Comparison of ENCODE assay signal across 8 cellular contexts in genomic region chr9:19184144-19184917, GRCh38. TPM values are rescaled to one million over a fixed set of nuclear protein-coding genes. Genes with fewer than 3 reads are reported as not detected.
DNase-seq lines count a peak whose midpoint lies in the region; ATAC-seq and TF ChIP-seq lines count a peak whose summit lies in the region.

No MANE protein-coding gene starts in this region.

- peak overlapping the region; percentile 88; the same call in 1 of the 2 replicates for H2AFZ ChIP-seq in GM23338

- no peak for TF ChIP-seq CTCF in GM23338 (conservative IDR thresholded peaks at IDR 0.05; ENCODE audit: low read depth in 2 of 2)

- no peak overlapping the region for H3K27ac ChIP-seq in GM23338 (ENCODE audit: low read depth)

- DNase-seq in ELF-1 (ENCODE audit: low read depth, low spot score), result peak; percentile 52
- peak; percentile 15 for DNase-seq in GM23338 (ENCODE audit: low spot score)
- peak; percentile 76 for DNase-seq in LoVo (ENCODE audit: low spot score)
- peak; percentile 68 to 74 for DNase-seq in activated CD4-positive, alpha-beta T cell treated with anti-CD3 and anti-CD28 coated beads, Interleukin-2, amount 50 U/mL, for 4 hours
- DNase-seq in dermis microvascular lymphatic vessel endothelial cell (ENCODE audit: low read depth in 2 of 2), result peak; percentile 90 to 97
- peak; percentile 11 to 16 for DNase-seq in memory B cell (ENCODE audit: low spot score in 2 of 2)
- DNase-seq in stimulated activated CD8-positive, alpha-beta memory T cell treated with anti-CD3 and anti-CD28 coated beads, Interleukin-12 subunit alpha, Interleukin-12 subunit beta, amount 100 ng/mL, for 4 hours (ENCODE audit: low read depth), result peak; percentile 68
- DNase-seq in NCI-H1417 (lab: John Stamatoyannopoulos, UW), result no peak

- H3F3A ChIP-seq in GM23338 (replicated peaks; ENCODE audit: low read depth), result no peaks in the 10 kb centered on the region

- H3K9me3 Mint-ChIP-seq in GM23338 (no peaks in the 10 kb centered on the region), memory B cell (no peaks in the 10 kb centered on the region)

- H3K27me3 Mint-ChIP-seq in GM23338 (ENCODE audit: insufficient read depth, low read depth, poor library complexity) (no peaks in the 10 kb centered on the region), memory B cell (no peaks in the 10 kb centered on the region)

- no peaks in the 10 kb centered on the region for H3K79me2 ChIP-seq in GM23338 (replicated peaks; ENCODE audit: insufficient read depth)

- H3K4me2 ChIP-seq in GM23338, result no peak overlapping the region

- 0 out of 2 replicates have a peak, but pooled peaks cover 5% of the 10 kb centered on the region for H3K9me2 ChIP-seq in GM23338 (ENCODE audit: insufficient read depth)

- peak overlapping the region; percentile 80; the same call in 1 of the 2 replicates for H3K27ac Mint-ChIP-seq in GM23338
- H3K27ac Mint-ChIP-seq in memory B cell, result peak overlapping the region; percentile 83

- no peaks in the 10 kb centered on the region for H3K27me3 ChIP-seq in GM23338 (ENCODE audit: insufficient read depth)

- H3K36me3 ChIP-seq in GM23338 (ENCODE audit: insufficient read depth), result no peaks in the 10 kb centered on the region

- H3K4me3 ChIP-seq in GM23338, result no peak overlapping the region

- H4K20me1 ChIP-seq in GM23338 (replicated peaks; ENCODE audit: insufficient read depth), result no peaks in the 10 kb centered on the region

- H3K36me3 Mint-ChIP-seq in GM23338 (ENCODE audit: low read depth), result no peaks in the 10 kb centered on the region
- H3K36me3 Mint-ChIP-seq in memory B cell, result peaks cover 2% of the 10 kb centered on the region

- no peak overlapping the region for H3K4me3 Mint-ChIP-seq in GM23338
- H3K4me3 Mint-ChIP-seq in memory B cell, result no peak overlapping the region

- H3K4me1 Mint-ChIP-seq in GM23338 (peaks cover 15% of the 10 kb centered on the region), memory B cell (peaks cover 6% of the 10 kb centered on the region)

- peak; percentile 70 for ATAC-seq in GM23338
- peak; percentile 98 for ATAC-seq in memory B cell (ENCODE audit: low read depth)

- peaks cover 16% of the 10 kb centered on the region for H3K4me1 ChIP-seq in GM23338 (ENCODE audit: insufficient read depth)

TF ChIP-seq in GM23338, 12 proteins besides CTCF, POLR2A, EP300 and RAD21:
- TF ChIP-seq ETS1 (IDR thresholded peaks at IDR 0.05) (no peak), NANOG (IDR thresholded peaks at IDR 0.05; ENCODE audit: borderline replicate concordance) (no peak), ZNF114 (CRISPR knock-in tag; IDR thresholded peaks at IDR 0.05) (no peak)

RNA-seq across cellular contexts. Expression of gene DENND4C, which starts 46.2 kb away (rescaled TPM):
- 30.8 and 43.7 TPM in 2 replicates for total RNA-seq in GM23338 (2014; rRNA removed; shearing (Covaris generic))
- 5.2 and 6.4 TPM in 2 replicates for polyA plus RNA-seq in GM23338 (2016; fragmentation: Nextera tagmentation; extraction: Ambion mirVana)
- 66.8 and 93.1 TPM in 2 replicates for total RNA-seq in dermis microvascular lymphatic vessel endothelial cell

RNA-seq across cellular contexts. Expression of gene PLIN2, which starts 57.0 kb away (rescaled TPM):
- 15.3 and 17.2 TPM in 2 replicates for total RNA-seq in GM23338 (2014; rRNA removed; shearing (Covaris generic))
- polyA plus RNA-seq in GM23338 (2016; fragmentation: Nextera tagmentation; extraction: Ambion mirVana), result 14.6 and 15.1 TPM in 2 replicates
- total RNA-seq in dermis microvascular lymphatic vessel endothelial cell, result 78.1 and 188 TPM in 2 replicates

Comparison
In these comparisons a context has a peak if more than half of its experiments do, and no peak if none do; other contexts are left out.
1. DNase-seq: peak in ELF-1 (single experiment), GM23338 (single experiment), LoVo (single experiment), activated CD4-positive, alpha-beta T cell treated with anti-CD3 and anti-CD28 coated beads, Interleukin-2, amount 50 U/mL, for 4 hours (2 of 2), dermis microvascular lymphatic vessel endothelial cell (2 of 2), memory B cell (2 of 2) and stimulated activated CD8-positive, alpha-beta memory T cell treated with anti-CD3 and anti-CD28 coated beads, Interleukin-12 subunit alpha, Interleukin-12 subunit beta, amount 100 ng/mL, for 4 hours (single experiment); none in NCI-H1417 (0 of 3).